Comparison of ENCODE assay signal across 9 cellular contexts in genomic region chr15:100350434-100351226, GRCh38. TPM values are rescaled to one million over a fixed set of nuclear protein-coding genes. Genes with fewer than 3 reads are reported as not detected.
A peak's percentile ranks its signal among the peaks of the same experiment; 100 is the strongest.
DNase-seq lines count a peak whose midpoint lies in the region; ATAC-seq, FAIRE-seq and TF ChIP-seq lines count a peak whose summit lies in the region.
"Had no signal": no experiment of that assay in that cellular context is flagged by ENCODE, and none has a peak within 500 bp of the region (broad histone marks: within the 10 kb centered on the region; RNA-seq: fewer than 3 reads in every experiment).

No MANE protein-coding gene starts in this region.

- H3K36me3 Mint-ChIP-seq in activated naive CD8-positive, alpha-beta T cell treated with anti-CD3 and anti-CD28 coated beads, Interleukin-2, amount 10 ng/mL, durations not matched to agents 7 days and 5 days, result no peaks in the 10 kb centered on the region

- H3K36me3 ChIP-seq in HUES48 (ENCODE audit: control insufficient read depth, insufficient read depth, low read length) (no peaks in the 10 kb centered on the region), suprapubic skin (no peaks in the 10 kb centered on the region), kidney (ENCODE audit: control insufficient read depth in 1 of 2, insufficient read depth in 2 of 2, low read length in 2 of 2) (no peaks in the 10 kb centered on the region)

- H3K27ac ChIP-seq in HUES48 (ENCODE audit: low read depth, low read length), result no peak overlapping the region
- H3K27ac ChIP-seq in suprapubic skin, result peak overlapping the region; percentile 95
- H3K27ac ChIP-seq in kidney (ENCODE audit: low read depth in 2 of 2, low read length in 2 of 2), result no peak overlapping the region

- TF ChIP-seq CTCF in AG04449 (IDR thresholded peaks at IDR 0.05; ENCODE audit: insufficient read depth, low read length, missing control alignments), result no peak
- TF ChIP-seq CTCF in suprapubic skin (IDR thresholded peaks at IDR 0.05), result no peak
- TF ChIP-seq CTCF in kidney (IDR thresholded peaks at IDR 0.05; ENCODE audit: borderline replicate concordance, extremely low read depth, insufficient read depth), result no peak

- H3K9ac ChIP-seq in HUES48 (ENCODE audit: low read depth, low read length) (no peak overlapping the region), kidney (ENCODE audit: low read length in 2 of 2) (peak overlapping the region in 1 of 2 donors; percentile 17)

- FAIRE-seq in kidney (lab: Jason Lieb, UNC), result no peak

- no peak for TF ChIP-seq POLR2A in suprapubic skin (IDR thresholded peaks at IDR 0.05)

- no peak for ATAC-seq in activated naive CD8-positive, alpha-beta T cell treated with anti-CD3 and anti-CD28 coated beads, Interleukin-2, amount 10 ng/mL, durations not matched to agents 7 days and 5 days (ENCODE audit: low read depth)
- ATAC-seq in HG02938 (IDR thresholded peaks at IDR 0.05; ENCODE audit: unreplicated experiment) (no peak), GM21367 (IDR thresholded peaks at IDR 0.05; ENCODE audit: unreplicated experiment) (no peak)

- no peak overlapping the region for H3K4me3 ChIP-seq in AG04449 (ENCODE audit: low read depth, low read length)
- peak overlapping the region; percentile 93 for H3K4me3 ChIP-seq in HUES48 (ENCODE audit: low read depth, low read length)
- peak overlapping the region; percentile 75 for H3K4me3 ChIP-seq in suprapubic skin
- peak overlapping the region in 1 of 2 donors; percentile 90 for H3K4me3 ChIP-seq in kidney (ENCODE audit: low read length in 2 of 2)

- H3K9me3 Mint-ChIP-seq in activated naive CD8-positive, alpha-beta T cell treated with anti-CD3 and anti-CD28 coated beads, Interleukin-2, amount 10 ng/mL, durations not matched to agents 7 days and 5 days, result no peaks in the 10 kb centered on the region

- POLR2A ChIA-PET in AG04449 (lab: Yijun Ruan, JAX), result no interaction called here
- POLR2A ChIA-PET in activated naive CD8-positive, alpha-beta T cell treated with anti-CD3 and anti-CD28 coated beads, Interleukin-2, amount 10 ng/mL, durations not matched to agents 7 days and 5 days (lab: Charles Lee), result interaction anchor here (0.5 to 2.2 kb wide), 8 partner anchors 10 to 901 kb away, joined by 3 to 12 read pairs (median 4); partner anchors contain the start of genes ASB7, CHSY1 and LINS1

- CTCF ChIA-PET in AG04449 (lab: Yijun Ruan, JAX), result interaction anchor here (1.5 to 2.3 kb wide), 2 partner anchors 10 to 222 kb away, joined by 6 to 9 read pairs; no protein-coding TSS in a partner anchor

- peaks cover 7% of the 10 kb centered on the region for H3K27me3 ChIP-seq in HUES48 (ENCODE audit: control insufficient read depth, insufficient read depth, low read length)
- peaks cover 7% of the 10 kb centered on the region for H3K27me3 ChIP-seq in suprapubic skin

- peaks cover 18% of the 10 kb centered on the region for H3K27me3 Mint-ChIP-seq in activated naive CD8-positive, alpha-beta T cell treated with anti-CD3 and anti-CD28 coated beads, Interleukin-2, amount 10 ng/mL, durations not matched to agents 7 days and 5 days

- peak; percentile 12 for DNase-seq in AG04449 (ENCODE audit: low read depth, low spot score)
- DNase-seq in activated naive CD8-positive, alpha-beta T cell treated with anti-CD3 and anti-CD28 coated beads, Interleukin-2, amount 10 ng/mL, durations not matched to agents 7 days and 5 days, result no peak
- peak; percentile 57 for DNase-seq in inferior parietal cortex (ENCODE audit: extremely low spot score)
- no peak for DNase-seq in suprapubic skin (ENCODE audit: low spot score in 2 of 2)
- no peak for DNase-seq in kidney

- H3K4me1 Mint-ChIP-seq in activated naive CD8-positive, alpha-beta T cell treated with anti-CD3 and anti-CD28 coated beads, Interleukin-2, amount 10 ng/mL, durations not matched to agents 7 days and 5 days, result peaks cover 6% of the 10 kb centered on the region

- intact Hi-C loops in kidney (cut with DNase I), result no loop called here

- no peak for TF ChIP-seq EP300 in suprapubic skin (IDR thresholded peaks at IDR 0.05)

- WGBS in suprapubic skin, result 31% methylated on average over 19 of the region's 19 CpGs

- peak overlapping the region; percentile 86 for H3K27ac Mint-ChIP-seq in activated naive CD8-positive, alpha-beta T cell treated with anti-CD3 and anti-CD28 coated beads, Interleukin-2, amount 10 ng/mL, durations not matched to agents 7 days and 5 days

- peak overlapping the region; percentile 91 for H3K4me3 Mint-ChIP-seq in activated naive CD8-positive, alpha-beta T cell treated with anti-CD3 and anti-CD28 coated beads, Interleukin-2, amount 10 ng/mL, durations not matched to agents 7 days and 5 days

- H3K9me3 ChIP-seq in HUES48 (ENCODE audit: control insufficient read depth, insufficient read depth, low read length) (no peaks in the 10 kb centered on the region), suprapubic skin (no peaks in the 10 kb centered on the region), kidney (ENCODE audit: control insufficient read depth in 1 of 2, low read length in 2 of 2) (no peaks in the 10 kb centered on the region)

- H3K4me1 ChIP-seq in HUES48 (ENCODE audit: control insufficient read depth, insufficient read depth, low read length), result peaks cover 4% of the 10 kb centered on the region; the same call in 1 of the 2 replicates
- peaks cover 21% of the 10 kb centered on the region for H3K4me1 ChIP-seq in suprapubic skin
- no peaks in the 10 kb centered on the region for H3K4me1 ChIP-seq in kidney (ENCODE audit: control insufficient read depth in 1 of 2, insufficient read depth in 1 of 2, low read depth in 1 of 2, low read length in 2 of 2)

RNA-seq across cellular contexts. Expression of gene ADAMTS17, which starts 8.9 kb away (rescaled TPM):
- 1 to 10 TPM; 5.6 to 7.3 TPM for total RNA-seq in activated naive CD8-positive, alpha-beta T cell treated with anti-CD3 and anti-CD28 coated beads, Interleukin-2, amount 10 ng/mL, durations not matched to agents 7 days and 5 days
- total RNA-seq in suprapubic skin, result 10 to 100 TPM in 1 of 4 donors, 1 to 10 TPM in 3; 4.2 to 12.3 (median 6.3) TPM
- total RNA-seq in kidney, result 2.2 TPM
- 1.7 TPM for polyA plus RNA-seq in kidney (ENCODE audit: insufficient read depth, low read depth, low replicate concordance)
- total RNA-seq: endothelial cell of umbilical vein had no signal

Comparison
In these comparisons a context has a peak if more than half of its experiments do, and no peak if none do; other contexts are left out.
1. DNase-seq: peak in AG04449 (single experiment) and inferior parietal cortex (single experiment); none in activated naive CD8-positive, alpha-beta T cell treated with anti-CD3 and anti-CD28 coated beads, Interleukin-2, amount 10 ng/mL, durations not matched to agents 7 days and 5 days (single experiment), suprapubic skin (0 of 2) and kidney (single experiment).